Comparison of ENCODE assay signal across 1 cellular context in genomic region chr12:30863839-30864238, GRCh38.
TF ChIP-seq lines count a peak whose summit lies in the region.

No MANE protein-coding gene starts in this region.

TF ChIP-seq in WTC11, 78 proteins besides CTCF, POLR2A, EP300 and RAD21 (continued from another document):
- TF ChIP-seq ARID4B (CRISPR knock-in tag; IDR thresholded peaks at IDR 0.05; ENCODE audit: borderline replicate concordance) (no peak), ZNF396 (CRISPR knock-in tag; IDR thresholded peaks at IDR 0.05; ENCODE audit: borderline replicate concordance) (no peak), TEAD1 (CRISPR knock-in tag; IDR thresholded peaks at IDR 0.05) (no peak), NFYB (CRISPR knock-in tag; conservative IDR thresholded peaks at IDR 0.05; ENCODE audit: low read depth) (no peak), ZNF425 (CRISPR knock-in tag; conservative IDR thresholded peaks at IDR 0.05) (no peak), GABPB1 (CRISPR knock-in tag; IDR thresholded peaks at IDR 0.05) (no peak), SMAD4 (CRISPR knock-in tag; IDR thresholded peaks at IDR 0.05) (no peak), TCF7 (CRISPR knock-in tag; IDR thresholded peaks at IDR 0.05; ENCODE audit: low read depth) (no peak)
- TF ChIP-seq, protein P1, sequence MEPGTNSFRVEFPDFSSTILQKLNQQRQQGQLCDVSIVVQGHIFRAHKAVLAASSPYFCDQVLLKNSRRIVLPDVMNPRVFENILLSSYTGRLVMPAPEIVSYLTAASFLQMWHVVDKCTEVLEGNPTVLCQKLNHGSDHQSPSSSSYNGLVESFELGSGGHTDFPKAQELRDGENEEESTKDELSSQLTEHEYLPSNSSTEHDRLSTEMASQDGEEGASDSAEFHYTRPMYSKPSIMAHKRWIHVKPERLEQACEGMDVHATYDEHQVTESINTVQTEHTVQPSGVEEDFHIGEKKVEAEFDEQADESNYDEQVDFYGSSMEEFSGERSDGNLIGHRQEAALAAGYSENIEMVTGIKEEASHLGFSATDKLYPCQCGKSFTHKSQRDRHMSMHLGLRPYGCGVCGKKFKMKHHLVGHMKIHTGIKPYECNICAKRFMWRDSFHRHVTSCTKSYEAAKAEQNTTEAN (CRISPR knock-in tag; IDR thresholded peaks at IDR 0.05), result no peak
- TF ChIP-seq, protein P2, sequence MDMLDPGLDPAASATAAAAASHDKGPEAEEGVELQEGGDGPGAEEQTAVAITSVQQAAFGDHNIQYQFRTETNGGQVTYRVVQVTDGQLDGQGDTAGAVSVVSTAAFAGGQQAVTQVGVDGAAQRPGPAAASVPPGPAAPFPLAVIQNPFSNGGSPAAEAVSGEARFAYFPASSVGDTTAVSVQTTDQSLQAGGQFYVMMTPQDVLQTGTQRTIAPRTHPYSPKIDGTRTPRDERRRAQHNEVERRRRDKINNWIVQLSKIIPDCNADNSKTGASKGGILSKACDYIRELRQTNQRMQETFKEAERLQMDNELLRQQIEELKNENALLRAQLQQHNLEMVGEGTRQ (CRISPR knock-in tag; IDR thresholded peaks at IDR 0.05), result no peak
